In the genomic region with DNA sequence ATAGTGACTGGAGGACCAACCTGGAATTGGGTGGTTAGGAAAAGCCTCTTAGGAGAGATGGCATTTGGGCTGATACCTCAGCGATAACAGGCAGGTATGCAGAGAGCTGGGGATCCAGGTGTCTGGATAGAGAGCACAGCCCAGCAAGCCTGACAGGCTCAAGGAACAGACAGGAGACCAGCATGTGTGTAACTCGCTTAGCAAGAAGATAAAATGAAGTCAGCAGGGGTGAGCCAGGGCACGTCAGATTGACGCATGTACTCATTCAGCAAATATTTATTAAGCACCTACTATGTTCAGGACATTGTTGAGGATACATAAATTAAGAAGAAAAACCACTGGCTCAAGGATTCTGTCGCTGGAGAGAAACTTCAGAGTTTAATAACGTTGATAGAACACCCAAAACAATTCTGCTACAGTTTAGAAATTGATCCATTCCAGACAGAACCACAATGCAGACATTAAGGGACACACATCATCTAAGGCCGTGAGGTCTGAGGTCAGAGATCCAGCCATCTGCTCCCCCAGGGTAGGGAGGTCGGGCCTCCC, we compare ENCODE assay signal across 1 cellular context.
TF ChIP-seq lines count a peak whose summit lies in the region.

No MANE protein-coding gene starts in this region.

TF ChIP-seq in HepG2, 621 proteins besides CTCF, POLR2A, EP300 and RAD21 (continued from another document and continues in another):
- TF ChIP-seq, protein P1, sequence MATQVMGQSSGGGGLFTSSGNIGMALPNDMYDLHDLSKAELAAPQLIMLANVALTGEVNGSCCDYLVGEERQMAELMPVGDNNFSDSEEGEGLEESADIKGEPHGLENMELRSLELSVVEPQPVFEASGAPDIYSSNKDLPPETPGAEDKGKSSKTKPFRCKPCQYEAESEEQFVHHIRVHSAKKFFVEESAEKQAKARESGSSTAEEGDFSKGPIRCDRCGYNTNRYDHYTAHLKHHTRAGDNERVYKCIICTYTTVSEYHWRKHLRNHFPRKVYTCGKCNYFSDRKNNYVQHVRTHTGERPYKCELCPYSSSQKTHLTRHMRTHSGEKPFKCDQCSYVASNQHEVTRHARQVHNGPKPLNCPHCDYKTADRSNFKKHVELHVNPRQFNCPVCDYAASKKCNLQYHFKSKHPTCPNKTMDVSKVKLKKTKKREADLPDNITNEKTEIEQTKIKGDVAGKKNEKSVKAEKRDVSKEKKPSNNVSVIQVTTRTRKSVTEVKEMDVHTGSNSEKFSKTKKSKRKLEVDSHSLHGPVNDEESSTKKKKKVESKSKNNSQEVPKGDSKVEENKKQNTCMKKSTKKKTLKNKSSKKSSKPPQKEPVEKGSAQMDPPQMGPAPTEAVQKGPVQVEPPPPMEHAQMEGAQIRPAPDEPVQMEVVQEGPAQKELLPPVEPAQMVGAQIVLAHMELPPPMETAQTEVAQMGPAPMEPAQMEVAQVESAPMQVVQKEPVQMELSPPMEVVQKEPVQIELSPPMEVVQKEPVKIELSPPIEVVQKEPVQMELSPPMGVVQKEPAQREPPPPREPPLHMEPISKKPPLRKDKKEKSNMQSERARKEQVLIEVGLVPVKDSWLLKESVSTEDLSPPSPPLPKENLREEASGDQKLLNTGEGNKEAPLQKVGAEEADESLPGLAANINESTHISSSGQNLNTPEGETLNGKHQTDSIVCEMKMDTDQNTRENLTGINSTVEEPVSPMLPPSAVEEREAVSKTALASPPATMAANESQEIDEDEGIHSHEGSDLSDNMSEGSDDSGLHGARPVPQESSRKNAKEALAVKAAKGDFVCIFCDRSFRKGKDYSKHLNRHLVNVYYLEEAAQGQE (IDR thresholded peaks at IDR 0.05; ENCODE audit: borderline replicate concordance in 1 of 2, low read depth in 1 of 2, low read length in 2 of 2): no peak; a peak in 1 of 4 replicates
- TF ChIP-seq, protein P2, sequence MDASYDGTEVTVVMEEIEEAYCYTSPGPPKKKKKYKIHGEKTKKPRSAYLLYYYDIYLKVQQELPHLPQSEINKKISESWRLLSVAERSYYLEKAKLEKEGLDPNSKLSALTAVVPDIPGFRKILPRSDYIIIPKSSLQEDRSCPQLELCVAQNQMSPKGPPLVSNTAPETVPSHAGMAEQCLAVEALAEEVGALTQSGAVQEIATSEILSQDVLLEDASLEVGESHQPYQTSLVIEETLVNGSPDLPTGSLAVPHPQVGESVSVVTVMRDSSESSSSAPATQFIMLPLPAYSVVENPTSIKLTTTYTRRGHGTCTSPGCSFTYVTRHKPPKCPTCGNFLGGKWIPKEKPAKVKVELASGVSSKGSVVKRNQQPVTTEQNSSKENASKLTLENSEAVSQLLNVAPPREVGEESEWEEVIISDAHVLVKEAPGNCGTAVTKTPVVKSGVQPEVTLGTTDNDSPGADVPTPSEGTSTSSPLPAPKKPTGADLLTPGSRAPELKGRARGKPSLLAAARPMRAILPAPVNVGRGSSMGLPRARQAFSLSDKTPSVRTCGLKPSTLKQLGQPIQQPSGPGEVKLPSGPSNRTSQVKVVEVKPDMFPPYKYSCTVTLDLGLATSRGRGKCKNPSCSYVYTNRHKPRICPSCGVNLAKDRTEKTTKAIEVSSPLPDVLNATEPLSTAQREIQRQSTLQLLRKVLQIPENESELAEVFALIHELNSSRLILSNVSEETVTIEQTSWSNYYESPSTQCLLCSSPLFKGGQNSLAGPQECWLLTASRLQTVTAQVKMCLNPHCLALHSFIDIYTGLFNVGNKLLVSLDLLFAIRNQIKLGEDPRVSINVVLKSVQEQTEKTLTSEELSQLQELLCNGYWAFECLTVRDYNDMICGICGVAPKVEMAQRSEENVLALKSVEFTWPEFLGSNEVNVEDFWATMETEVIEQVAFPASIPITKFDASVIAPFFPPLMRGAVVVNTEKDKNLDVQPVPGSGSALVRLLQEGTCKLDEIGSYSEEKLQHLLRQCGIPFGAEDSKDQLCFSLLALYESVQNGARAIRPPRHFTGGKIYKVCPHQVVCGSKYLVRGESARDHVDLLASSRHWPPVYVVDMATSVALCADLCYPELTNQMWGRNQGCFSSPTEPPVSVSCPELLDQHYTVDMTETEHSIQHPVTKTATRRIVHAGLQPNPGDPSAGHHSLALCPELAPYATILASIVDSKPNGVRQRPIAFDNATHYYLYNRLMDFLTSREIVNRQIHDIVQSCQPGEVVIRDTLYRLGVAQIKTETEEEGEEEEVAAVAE (CRISPR knock-in tag; IDR thresholded peaks at IDR 0.05; ENCODE audit: borderline replicate concordance): peak; percentile 23; the same call in 1 of the 2 replicates
- TF ChIP-seq, protein P3, sequence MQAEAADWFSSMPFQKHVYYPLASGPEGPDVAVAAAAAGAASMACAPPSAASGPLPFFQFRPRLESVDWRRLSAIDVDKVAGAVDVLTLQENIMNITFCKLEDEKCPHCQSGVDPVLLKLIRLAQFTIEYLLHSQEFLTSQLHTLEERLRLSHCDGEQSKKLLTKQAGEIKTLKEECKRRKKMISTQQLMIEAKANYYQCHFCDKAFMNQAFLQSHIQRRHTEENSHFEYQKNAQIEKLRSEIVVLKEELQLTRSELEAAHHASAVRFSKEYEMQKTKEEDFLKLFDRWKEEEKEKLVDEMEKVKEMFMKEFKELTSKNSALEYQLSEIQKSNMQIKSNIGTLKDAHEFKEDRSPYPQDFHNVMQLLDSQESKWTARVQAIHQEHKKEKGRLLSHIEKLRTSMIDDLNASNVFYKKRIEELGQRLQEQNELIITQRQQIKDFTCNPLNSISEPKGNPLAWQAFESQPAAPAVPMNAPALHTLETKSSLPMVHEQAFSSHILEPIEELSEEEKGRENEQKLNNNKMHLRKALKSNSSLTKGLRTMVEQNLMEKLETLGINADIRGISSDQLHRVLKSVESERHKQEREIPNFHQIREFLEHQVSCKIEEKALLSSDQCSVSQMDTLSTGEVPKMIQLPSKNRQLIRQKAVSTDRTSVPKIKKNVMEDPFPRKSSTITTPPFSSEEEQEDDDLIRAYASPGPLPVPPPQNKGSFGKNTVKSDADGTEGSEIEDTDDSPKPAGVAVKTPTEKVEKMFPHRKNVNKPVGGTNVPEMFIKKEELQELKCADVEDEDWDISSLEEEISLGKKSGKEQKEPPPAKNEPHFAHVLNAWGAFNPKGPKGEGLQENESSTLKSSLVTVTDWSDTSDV (CRISPR knock-in tag; IDR thresholded peaks at IDR 0.05): 0 out of 2 replicates have a peak, but pooled peaks have one; percentile 46
- TF ChIP-seq, protein P4, sequence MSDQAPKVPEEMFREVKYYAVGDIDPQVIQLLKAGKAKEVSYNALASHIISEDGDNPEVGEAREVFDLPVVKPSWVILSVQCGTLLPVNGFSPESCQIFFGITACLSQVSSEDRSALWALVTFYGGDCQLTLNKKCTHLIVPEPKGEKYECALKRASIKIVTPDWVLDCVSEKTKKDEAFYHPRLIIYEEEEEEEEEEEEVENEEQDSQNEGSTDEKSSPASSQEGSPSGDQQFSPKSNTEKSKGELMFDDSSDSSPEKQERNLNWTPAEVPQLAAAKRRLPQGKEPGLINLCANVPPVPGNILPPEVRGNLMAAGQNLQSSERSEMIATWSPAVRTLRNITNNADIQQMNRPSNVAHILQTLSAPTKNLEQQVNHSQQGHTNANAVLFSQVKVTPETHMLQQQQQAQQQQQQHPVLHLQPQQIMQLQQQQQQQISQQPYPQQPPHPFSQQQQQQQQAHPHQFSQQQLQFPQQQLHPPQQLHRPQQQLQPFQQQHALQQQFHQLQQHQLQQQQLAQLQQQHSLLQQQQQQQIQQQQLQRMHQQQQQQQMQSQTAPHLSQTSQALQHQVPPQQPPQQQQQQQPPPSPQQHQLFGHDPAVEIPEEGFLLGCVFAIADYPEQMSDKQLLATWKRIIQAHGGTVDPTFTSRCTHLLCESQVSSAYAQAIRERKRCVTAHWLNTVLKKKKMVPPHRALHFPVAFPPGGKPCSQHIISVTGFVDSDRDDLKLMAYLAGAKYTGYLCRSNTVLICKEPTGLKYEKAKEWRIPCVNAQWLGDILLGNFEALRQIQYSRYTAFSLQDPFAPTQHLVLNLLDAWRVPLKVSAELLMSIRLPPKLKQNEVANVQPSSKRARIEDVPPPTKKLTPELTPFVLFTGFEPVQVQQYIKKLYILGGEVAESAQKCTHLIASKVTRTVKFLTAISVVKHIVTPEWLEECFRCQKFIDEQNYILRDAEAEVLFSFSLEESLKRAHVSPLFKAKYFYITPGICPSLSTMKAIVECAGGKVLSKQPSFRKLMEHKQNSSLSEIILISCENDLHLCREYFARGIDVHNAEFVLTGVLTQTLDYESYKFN (CRISPR knock-in tag; conservative IDR thresholded peaks at IDR 0.05): no peak; the same call in 1 of the 2 replicates
- no peak for TF ChIP-seq RORA (CRISPR knock-in tag; IDR thresholded peaks at IDR 0.05)
- TF ChIP-seq ZNF619 (CRISPR knock-in tag; IDR thresholded peaks at IDR 0.05): no peak
- TF ChIP-seq ZNF143 (CRISPR knock-in tag; IDR thresholded peaks at IDR 0.05): no peak; the same call in 1 of the 2 replicates
- TF ChIP-seq RELA (CRISPR knock-in tag; IDR thresholded peaks at IDR 0.05): no peak
- TF ChIP-seq, protein P5, sequence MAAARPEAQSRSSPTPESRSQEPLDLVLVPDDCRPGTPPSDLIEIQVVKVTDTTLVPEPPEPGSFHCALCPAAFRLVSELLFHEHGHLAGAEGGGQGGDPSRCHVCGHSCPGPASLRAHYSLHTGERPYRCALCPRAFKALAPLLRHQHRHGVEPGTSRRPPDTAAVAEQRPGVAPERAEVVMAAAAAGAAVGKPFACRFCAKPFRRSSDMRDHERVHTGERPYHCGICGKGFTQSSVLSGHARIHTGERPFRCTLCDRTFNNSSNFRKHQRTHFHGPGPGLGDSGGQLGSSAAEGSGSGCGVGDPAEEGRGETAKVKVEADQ (CRISPR knock-in tag; IDR thresholded peaks at IDR 0.05; ENCODE audit: borderline replicate concordance): 0 out of 2 replicates have a peak, but pooled peaks have one; percentile 17
- peak; percentile 33; the same call in 1 of the 2 replicates for TF ChIP-seq NCOA2 (CRISPR knock-in tag; IDR thresholded peaks at IDR 0.05)
- TF ChIP-seq, protein P6, sequence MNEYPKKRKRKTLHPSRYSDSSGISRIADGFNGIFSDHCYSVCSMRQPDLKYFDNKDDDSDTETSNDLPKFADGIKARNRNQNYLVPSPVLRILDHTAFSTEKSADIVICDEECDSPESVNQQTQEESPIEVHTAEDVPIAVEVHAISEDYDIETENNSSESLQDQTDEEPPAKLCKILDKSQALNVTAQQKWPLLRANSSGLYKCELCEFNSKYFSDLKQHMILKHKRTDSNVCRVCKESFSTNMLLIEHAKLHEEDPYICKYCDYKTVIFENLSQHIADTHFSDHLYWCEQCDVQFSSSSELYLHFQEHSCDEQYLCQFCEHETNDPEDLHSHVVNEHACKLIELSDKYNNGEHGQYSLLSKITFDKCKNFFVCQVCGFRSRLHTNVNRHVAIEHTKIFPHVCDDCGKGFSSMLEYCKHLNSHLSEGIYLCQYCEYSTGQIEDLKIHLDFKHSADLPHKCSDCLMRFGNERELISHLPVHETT (CRISPR knock-in tag; conservative IDR thresholded peaks at IDR 0.05): 0 out of 2 replicates have a peak, but pooled peaks have one; percentile 1
- TF ChIP-seq, protein P7, sequence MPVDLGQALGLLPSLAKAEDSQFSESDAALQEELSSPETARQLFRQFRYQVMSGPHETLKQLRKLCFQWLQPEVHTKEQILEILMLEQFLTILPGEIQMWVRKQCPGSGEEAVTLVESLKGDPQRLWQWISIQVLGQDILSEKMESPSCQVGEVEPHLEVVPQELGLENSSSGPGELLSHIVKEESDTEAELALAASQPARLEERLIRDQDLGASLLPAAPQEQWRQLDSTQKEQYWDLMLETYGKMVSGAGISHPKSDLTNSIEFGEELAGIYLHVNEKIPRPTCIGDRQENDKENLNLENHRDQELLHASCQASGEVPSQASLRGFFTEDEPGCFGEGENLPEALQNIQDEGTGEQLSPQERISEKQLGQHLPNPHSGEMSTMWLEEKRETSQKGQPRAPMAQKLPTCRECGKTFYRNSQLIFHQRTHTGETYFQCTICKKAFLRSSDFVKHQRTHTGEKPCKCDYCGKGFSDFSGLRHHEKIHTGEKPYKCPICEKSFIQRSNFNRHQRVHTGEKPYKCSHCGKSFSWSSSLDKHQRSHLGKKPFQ (CRISPR knock-in tag; IDR thresholded peaks at IDR 0.05; ENCODE audit: insufficient replicate concordance): peak; percentile 76
- no peak for TF ChIP-seq NR2C2 (CRISPR knock-in tag; IDR thresholded peaks at IDR 0.05; ENCODE audit: borderline replicate concordance)
- TF ChIP-seq ZMYM2 (CRISPR knock-in tag; IDR thresholded peaks at IDR 0.05): peak; percentile 39; the same call in 1 of the 2 replicates
- TF ChIP-seq NFIB (CRISPR knock-in tag; IDR thresholded peaks at IDR 0.05; ENCODE audit: borderline replicate concordance): no peak
- 0 out of 2 replicates have a peak, but pooled peaks have one; percentile 44 for TF ChIP-seq ZKSCAN8 (CRISPR knock-in tag; IDR thresholded peaks at IDR 0.05; ENCODE audit: borderline replicate concordance)
- TF ChIP-seq, protein P8, sequence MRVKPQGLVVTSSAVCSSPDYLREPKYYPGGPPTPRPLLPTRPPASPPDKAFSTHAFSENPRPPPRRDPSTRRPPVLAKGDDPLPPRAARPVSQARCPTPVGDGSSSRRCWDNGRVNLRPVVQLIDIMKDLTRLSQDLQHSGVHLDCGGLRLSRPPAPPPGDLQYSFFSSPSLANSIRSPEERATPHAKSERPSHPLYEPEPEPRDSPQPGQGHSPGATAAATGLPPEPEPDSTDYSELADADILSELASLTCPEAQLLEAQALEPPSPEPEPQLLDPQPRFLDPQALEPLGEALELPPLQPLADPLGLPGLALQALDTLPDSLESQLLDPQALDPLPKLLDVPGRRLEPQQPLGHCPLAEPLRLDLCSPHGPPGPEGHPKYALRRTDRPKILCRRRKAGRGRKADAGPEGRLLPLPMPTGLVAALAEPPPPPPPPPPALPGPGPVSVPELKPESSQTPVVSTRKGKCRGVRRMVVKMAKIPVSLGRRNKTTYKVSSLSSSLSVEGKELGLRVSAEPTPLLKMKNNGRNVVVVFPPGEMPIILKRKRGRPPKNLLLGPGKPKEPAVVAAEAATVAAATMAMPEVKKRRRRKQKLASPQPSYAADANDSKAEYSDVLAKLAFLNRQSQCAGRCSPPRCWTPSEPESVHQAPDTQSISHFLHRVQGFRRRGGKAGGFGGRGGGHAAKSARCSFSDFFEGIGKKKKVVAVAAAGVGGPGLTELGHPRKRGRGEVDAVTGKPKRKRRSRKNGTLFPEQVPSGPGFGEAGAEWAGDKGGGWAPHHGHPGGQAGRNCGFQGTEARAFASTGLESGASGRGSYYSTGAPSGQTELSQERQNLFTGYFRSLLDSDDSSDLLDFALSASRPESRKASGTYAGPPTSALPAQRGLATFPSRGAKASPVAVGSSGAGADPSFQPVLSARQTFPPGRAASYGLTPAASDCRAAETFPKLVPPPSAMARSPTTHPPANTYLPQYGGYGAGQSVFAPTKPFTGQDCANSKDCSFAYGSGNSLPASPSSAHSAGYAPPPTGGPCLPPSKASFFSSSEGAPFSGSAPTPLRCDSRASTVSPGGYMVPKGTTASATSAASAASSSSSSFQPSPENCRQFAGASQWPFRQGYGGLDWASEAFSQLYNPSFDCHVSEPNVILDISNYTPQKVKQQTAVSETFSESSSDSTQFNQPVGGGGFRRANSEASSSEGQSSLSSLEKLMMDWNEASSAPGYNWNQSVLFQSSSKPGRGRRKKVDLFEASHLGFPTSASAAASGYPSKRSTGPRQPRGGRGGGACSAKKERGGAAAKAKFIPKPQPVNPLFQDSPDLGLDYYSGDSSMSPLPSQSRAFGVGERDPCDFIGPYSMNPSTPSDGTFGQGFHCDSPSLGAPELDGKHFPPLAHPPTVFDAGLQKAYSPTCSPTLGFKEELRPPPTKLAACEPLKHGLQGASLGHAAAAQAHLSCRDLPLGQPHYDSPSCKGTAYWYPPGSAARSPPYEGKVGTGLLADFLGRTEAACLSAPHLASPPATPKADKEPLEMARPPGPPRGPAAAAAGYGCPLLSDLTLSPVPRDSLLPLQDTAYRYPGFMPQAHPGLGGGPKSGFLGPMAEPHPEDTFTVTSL (CRISPR knock-in tag; IDR thresholded peaks at IDR 0.05; ENCODE audit: borderline replicate concordance): 0 out of 2 replicates have a peak, but pooled peaks have one; percentile 50
- no peak for TF ChIP-seq YY1 (IDR thresholded peaks at IDR 0.05; ENCODE audit: insufficient read depth, insufficient replicate concordance, low read depth, low read length)
- TF ChIP-seq SIX1 (CRISPR knock-in tag; IDR thresholded peaks at IDR 0.05; ENCODE audit: borderline replicate concordance): no peak
- peak; percentile 45; the same call in 1 of the 2 replicates for TF ChIP-seq MBD4 (IDR thresholded peaks at IDR 0.05; ENCODE audit: borderline replicate concordance, low read length)
